ENCODE assay signal across 8 cellular contexts in genomic region chr20:23361651-23362391, GRCh38. TPM values are rescaled to one million over a fixed set of nuclear protein-coding genes. Genes with fewer than 3 reads are reported as not detected.
DNase-seq lines count a peak whose midpoint lies in the region; ATAC-seq lines count a peak whose summit lies in the region.

TSS of gene GZF1 (plus strand) at chr20:23362182. CDS start at chr20:23364384, 2,202 bp downstream.

- peak; percentile 54 for ATAC-seq in GM21367 (IDR thresholded peaks at IDR 0.05; ENCODE audit: unreplicated experiment)

- POLR2A ChIA-PET in activated CD8-positive, alpha-beta memory T cell treated with anti-CD3 and anti-CD28 coated beads for 36 hours (lab: Charles Lee): interaction anchor here (1.1 to 3.1 kb wide), 4 partner anchors 9 to 59 kb away, joined by 3 to 24 read pairs (median 6); partner anchors contain the start of genes NAPB and NXT1

- DNase-seq in COLO829 (ENCODE audit: low spot score) (peak; percentile 95), HT1080 (ENCODE audit: low read depth) (peak; percentile 98), NOMO-1 (lab: John Stamatoyannopoulos, UW; ENCODE audit: unreplicated experiment in 2 of 2) (peak; percentile 97 to 98), medulla oblongata (ENCODE audit: extremely low spot score) (peak; percentile 99)
- DNase-seq in effector CD8-positive, alpha-beta T cell (lab: John Stamatoyannopoulos, UW): peak; percentile 96
- peak; percentile 94 to 97 (median 95) for DNase-seq in stimulated activated CD4-positive, alpha-beta T cell treated with anti-CD3 and anti-CD28 coated beads, TNF-alpha, amount 100 ng/mL, for 48 hours (ENCODE audit: low read depth in 3 of 3)

- CTCF ChIA-PET in activated CD8-positive, alpha-beta memory T cell treated with anti-CD3 and anti-CD28 coated beads for 36 hours (lab: Charles Lee): interaction anchor here (2.0 kb wide), 1 partner anchor 11 kb away, joined by 10 read pairs; the partner anchor contains the start of gene NXT1

RNA-seq across cellular contexts. Expression of gene GZF1, which starts in this region (rescaled TPM):
- 11.4 and 24.4 TPM in 2 replicates for total RNA-seq in HT1080 (2014; rRNA removed; shearing (Covaris generic))
- polyA plus RNA-seq in HT1080 (2015; cell fraction: cytosol; rRNA removed): 9.7 and 11.5 TPM in 2 replicates
- 18.2 and 29.3 TPM in 2 replicates for polyA plus RNA-seq in HT1080 (2015; cell fraction: nucleus; rRNA removed)
- total RNA-seq in activated CD8-positive, alpha-beta memory T cell treated with anti-CD3 and anti-CD28 coated beads for 36 hours: 10 to 100 TPM; 12.2 to 13.1 TPM

Comparison
In these comparisons a context has a peak if more than half of its experiments do, and no peak if none do; other contexts are left out.
1. Peak in every context shown above with its lines: DNase-seq and ATAC-seq.